Comparison of ENCODE assay signal across 8 cellular contexts in the genomic region with DNA sequence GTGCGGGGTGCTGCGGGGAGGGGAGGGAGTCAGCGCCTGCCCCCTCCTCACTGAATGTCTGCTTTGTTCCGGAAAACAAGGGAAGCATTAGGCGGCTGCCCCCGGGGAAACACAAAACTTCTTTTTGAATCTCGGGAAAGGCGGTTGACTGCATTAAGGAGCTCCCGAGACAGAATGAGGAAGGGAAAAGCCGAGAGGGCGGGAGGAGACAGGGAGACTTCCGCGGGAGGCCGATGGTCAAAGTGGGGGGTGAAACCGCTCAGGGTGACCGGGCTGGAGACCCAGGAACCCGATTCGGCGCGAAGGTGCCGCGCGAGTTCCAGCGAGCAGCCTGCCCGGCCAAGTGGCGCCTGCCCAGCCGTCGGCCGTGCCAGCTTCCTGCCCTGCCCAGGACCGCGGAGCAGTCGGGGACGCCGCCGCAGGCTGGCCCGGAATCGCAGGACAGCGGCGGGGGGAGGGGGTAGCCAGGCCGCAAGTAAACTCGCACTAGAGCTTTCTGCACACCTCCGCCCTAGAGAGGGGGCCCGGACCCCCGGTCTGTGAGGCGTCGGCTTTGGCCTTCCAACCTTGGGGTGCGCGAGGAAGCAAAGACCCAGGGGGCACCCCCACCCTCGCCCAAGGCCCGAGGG. TPM values are rescaled to one million over a fixed set of nuclear protein-coding genes. Genes with fewer than 3 reads are reported as not detected.
DNase-seq lines count a peak whose midpoint lies in the region; ATAC-seq lines count a peak whose summit lies in the region.

No MANE protein-coding gene starts in this region.

- H3K27ac Mint-ChIP-seq in activated naive CD8-positive, alpha-beta T cell treated with anti-CD3 and anti-CD28 coated beads, Interleukin-2, amount 50 U/mL, for 24 hours: peak overlapping the region; percentile 39

- WGBS in right cardiac atrium: under 1% methylated on average over 50 of the region's 50 CpGs

- in situ Hi-C loops in Caki2 (cut with HindIII; ENCODE audit: low pct_unique_long_range_greater_than_20kb, low sequenced_read_pairs): no loop called here

- peak overlapping the region; percentile 63 for H3K4me3 ChIP-seq in right cardiac atrium (ENCODE audit: low read length)
- peak overlapping the region; percentile 61 for H3K4me3 ChIP-seq in rectal smooth muscle tissue (ENCODE audit: low read length)

- peak; percentile 1 for ATAC-seq in activated naive CD8-positive, alpha-beta T cell treated with anti-CD3 and anti-CD28 coated beads, Interleukin-2, amount 50 U/mL, for 24 hours
- ATAC-seq in right cardiac atrium: peak; percentile 49 to 61
- ATAC-seq in HG02623 (IDR thresholded peaks at IDR 0.05; ENCODE audit: unreplicated experiment): no peak

- H3K4me3 Mint-ChIP-seq in activated naive CD8-positive, alpha-beta T cell treated with anti-CD3 and anti-CD28 coated beads, Interleukin-2, amount 50 U/mL, for 24 hours: peak overlapping the region; percentile 73

- H3K4me1 Mint-ChIP-seq in activated naive CD8-positive, alpha-beta T cell treated with anti-CD3 and anti-CD28 coated beads, Interleukin-2, amount 50 U/mL, for 24 hours: peaks cover 36% of the 10 kb centered on the region

- H3K9me3 ChIP-seq in right cardiac atrium (ENCODE audit: control insufficient read depth, low read length): no peaks in the 10 kb centered on the region

- H3K9me3 Mint-ChIP-seq in activated naive CD8-positive, alpha-beta T cell treated with anti-CD3 and anti-CD28 coated beads, Interleukin-2, amount 50 U/mL, for 24 hours: no peaks in the 10 kb centered on the region

- H3K36me3 ChIP-seq in rectal smooth muscle tissue (ENCODE audit: control insufficient read depth, insufficient read depth, low read length): no peaks in the 10 kb centered on the region

- H3K9ac ChIP-seq in rectal smooth muscle tissue (ENCODE audit: low read length): no peak overlapping the region

- H3K27me3 ChIP-seq in right cardiac atrium (ENCODE audit: control insufficient read depth, insufficient read depth): no peaks in the 10 kb centered on the region
- H3K27me3 ChIP-seq in rectal smooth muscle tissue (ENCODE audit: control insufficient read depth, insufficient read depth, low read length): peaks cover 12% of the 10 kb centered on the region

- peaks cover 1% of the 10 kb centered on the region for H3K36me3 Mint-ChIP-seq in activated naive CD8-positive, alpha-beta T cell treated with anti-CD3 and anti-CD28 coated beads, Interleukin-2, amount 50 U/mL, for 24 hours (ENCODE audit: low read depth)

- intact Hi-C loops in right cardiac atrium (cut with DNase I): loop anchor here (5.0 to 10.0 kb wide), 4 partner anchors 48 to 138 kb away; a partner anchor contains a TSS

- DNase-seq in Caki2 (ENCODE audit: low read depth) (peak; percentile 47), HK-2 (ENCODE audit: unreplicated experiment) (peak; percentile 61), right cardiac atrium (peak; percentile 61 to 87 (median 86)), DMS79 treated with DMSO at 0.1 percent for 48 hours (lab: John Stamatoyannopoulos, UW) (no peak)
- DNase-seq in activated naive CD8-positive, alpha-beta T cell treated with anti-CD3 and anti-CD28 coated beads, Interleukin-2, amount 50 U/mL, for 24 hours: no peak
- no peak for DNase-seq in stimulated activated CD4-positive, alpha-beta T cell treated with anti-CD3 and anti-CD28 coated beads, Interleukin-4, amount 100 ng/mL, for 4 hours

- peaks cover 2% of the 10 kb centered on the region for H3K27me3 Mint-ChIP-seq in activated naive CD8-positive, alpha-beta T cell treated with anti-CD3 and anti-CD28 coated beads, Interleukin-2, amount 50 U/mL, for 24 hours

- peaks cover 10% of the 10 kb centered on the region for H3K4me1 ChIP-seq in right cardiac atrium (ENCODE audit: control insufficient read depth, insufficient read depth, low read length)
- peaks cover 6% of the 10 kb centered on the region for H3K4me1 ChIP-seq in rectal smooth muscle tissue (ENCODE audit: control insufficient read depth, insufficient read depth, low read length)

- H3K27ac ChIP-seq in right cardiac atrium (ENCODE audit: low read length) (peak overlapping the region; percentile 83), rectal smooth muscle tissue (ENCODE audit: low read depth, low read length) (peak overlapping the region; percentile 55)

RNA-seq across cellular contexts. Expression of a gene that starts 55.1 kb away (rescaled TPM):
- total RNA-seq in Caki2 (2014; rRNA removed; shearing (Covaris generic); ENCODE audit: low replicate concordance): 9.9 and 13.9 TPM in 2 replicates
- 10 to 100 TPM; 18.1 to 30.1 (median 20.5) TPM for total RNA-seq in right cardiac atrium
- polyA plus RNA-seq in right cardiac atrium: 11.1 TPM

Comparison
In these comparisons a context has a peak if more than half of its experiments do, and no peak if none do; other contexts are left out.
1. DNase-seq: peak in Caki2 (single experiment), HK-2 (single experiment) and right cardiac atrium (3 of 3); none in activated naive CD8-positive, alpha-beta T cell treated with anti-CD3 and anti-CD28 coated beads, Interleukin-2, amount 50 U/mL, for 24 hours (single experiment), stimulated activated CD4-positive, alpha-beta T cell treated with anti-CD3 and anti-CD28 coated beads, Interleukin-4, amount 100 ng/mL, for 4 hours (0 of 2) and DMS79 treated with DMSO at 0.1 percent for 48 hours (single experiment).